16 cellular contexts compared by ENCODE assay signal in genomic region chr5:173383711-173384110, GRCh38. TPM values are rescaled to one million over a fixed set of nuclear protein-coding genes. Genes with fewer than 3 reads are reported as not detected.
"Had no signal": no experiment of that assay in that cellular context is flagged by ENCODE, and none has a peak within 500 bp of the region (broad histone marks: within the 10 kb centered on the region; RNA-seq: fewer than 3 reads in every experiment).

No MANE protein-coding gene starts in this region.

- H3K4me1 ChIP-seq: thyroid gland had no signal

- ATAC-seq: activated CD4-positive, alpha-beta T cell treated with anti-CD3 and anti-CD28 coated beads for 36 hours; activated CD8-positive, alpha-beta memory T cell treated with anti-CD3 and anti-CD28 coated beads, Interleukin-2, amount 10 ng/mL, durations not matched to agents 7 days and 5 days; left ventricle myocardium superior; mucosa of descending colon; naive thymus-derived CD8-positive, alpha-beta T cell; stimulated activated memory B cell treated with anti-CD40 and anti-IgM and Interleukin-4, amounts not matched to agents 10 μg/mL and 1 μg/mL and 100 μg/mL, for 72 hours had no signal

- H3K36me3 ChIP-seq: thyroid gland had no signal

- H3K27ac ChIP-seq: thyroid gland, VCaP had no signal

- H3K4me3 ChIP-seq: mucosa of descending colon, thyroid gland had no signal

- H3K9me3 ChIP-seq: mucosa of descending colon, thyroid gland had no signal

- H3K27me3 ChIP-seq: thyroid gland had no signal

- DNase-seq: activated CD4-positive, alpha-beta memory T cell treated with anti-CD3 and anti-CD28 coated beads for 36 hours; activated CD4-positive, alpha-beta T cell treated with anti-CD3 and anti-CD28 coated beads for 36 hours; activated CD8-positive, alpha-beta memory T cell treated with anti-CD3 and anti-CD28 coated beads, Interleukin-2, amount 10 ng/mL, durations not matched to agents 7 days and 5 days; activated effector memory CD4-positive, alpha-beta T cell treated with Interleukin-2 at 50 U/mL for 16 hours; activated T-cell treated with anti-CD3 and anti-CD28 coated beads, Interleukin-2, amount 50 U/mL, for 24 hours; amygdala; endodermal cell; hippocampal formation; left ventricle myocardium superior; mucosa of descending colon; naive thymus-derived CD8-positive, alpha-beta T cell; retina; stimulated activated CD4-positive, alpha-beta T cell treated with anti-CD3 and anti-CD28 coated beads, Interleukin-2, amount 100 ng/mL, for 48 hours; thyroid gland had no signal

RNA-seq across cellular contexts. Expression of gene STC2, which starts 55.5 kb away (rescaled TPM):
- total RNA-seq: naive thymus-derived CD8-positive, alpha-beta T cell had no signal
- polyA plus RNA-seq: naive thymus-derived CD8-positive, alpha-beta T cell had no signal
